11 cellular contexts compared by ENCODE assay signal in genomic region chr3:15800327-15800726, GRCh38. TPM values are rescaled to one million over a fixed set of nuclear protein-coding genes. Genes with fewer than 3 reads are reported as not detected.
DNase-seq lines count a peak whose midpoint lies in the region; ATAC-seq and TF ChIP-seq lines count a peak whose summit lies in the region.
"Had no signal": no experiment of that assay in that cellular context is flagged by ENCODE, and none has a peak within 500 bp of the region (broad histone marks: within the 10 kb centered on the region; RNA-seq: fewer than 3 reads in every experiment).

No MANE protein-coding gene starts in this region.

- H3K79me2 ChIP-seq in hepatocyte: peaks cover 50% of the 10 kb centered on the region

- H3K27ac ChIP-seq in heart left ventricle: peak overlapping the region in 2 of 12 donors; percentile 29 to 33
- peak overlapping the region; percentile 44; the same call in 1 of the 2 replicates for H3K27ac ChIP-seq in WERI-Rb-1
- H3K27ac ChIP-seq in hepatocyte: no peak overlapping the region
- H3K27ac ChIP-seq in uterus: peak overlapping the region; percentile 45 to 95
- H3K27ac ChIP-seq in endodermal cell (ENCODE audit: low read depth, low read length): no peak overlapping the region

- ATAC-seq in heart left ventricle (peak in 3 of 4 donors; percentile 15 to 45 (median 35)), Right ventricle myocardium inferior (no peak)

- H4K20me1 ChIP-seq in hepatocyte (ENCODE audit: insufficient read depth, poor library complexity, severe bottlenecking): no peaks in the 10 kb centered on the region

- H3K9me3 ChIP-seq in heart left ventricle (no peaks in the 10 kb centered on the region), WERI-Rb-1 (ENCODE audit: severe bottlenecking) (no peaks in the 10 kb centered on the region), hepatocyte (ENCODE audit: low read depth) (no peaks in the 10 kb centered on the region), uterus (no peaks in the 10 kb centered on the region), endodermal cell (ENCODE audit: control insufficient read depth, low read length) (no peaks in the 10 kb centered on the region)
- H3K9me3 ChIP-seq: upper lobe of left lung had no signal

- H3K27me3 Mint-ChIP-seq in endodermal cell (ENCODE audit: insufficient read depth): no peaks in the 10 kb centered on the region
- H3K27me3 Mint-ChIP-seq: naive B cell had no signal

- no peaks in the 10 kb centered on the region for H3K36me3 ChIP-seq in heart left ventricle
- H3K36me3 ChIP-seq in WERI-Rb-1: no peaks in the 10 kb centered on the region
- no peaks in the 10 kb centered on the region for H3K36me3 ChIP-seq in hepatocyte (replicated peaks; ENCODE audit: insufficient read depth, low read depth)
- H3K36me3 ChIP-seq in uterus: no peaks in the 10 kb centered on the region
- no peaks in the 10 kb centered on the region for H3K36me3 ChIP-seq in endodermal cell (ENCODE audit: control insufficient read depth, insufficient read depth, low read length)
- H3K36me3 ChIP-seq: upper lobe of left lung had no signal

- no peaks in the 10 kb centered on the region for H3K36me3 Mint-ChIP-seq in endodermal cell (ENCODE audit: low read depth)
- H3K36me3 Mint-ChIP-seq: naive B cell had no signal

- H3K9me2 ChIP-seq in hepatocyte (replicated peaks; ENCODE audit: insufficient read depth): no peaks in the 10 kb centered on the region

- H3K27me3 ChIP-seq in heart left ventricle (no peaks in the 10 kb centered on the region), WERI-Rb-1 (ENCODE audit: insufficient read depth, low read depth, severe bottlenecking) (no peaks in the 10 kb centered on the region), hepatocyte (no peaks in the 10 kb centered on the region), uterus (no peaks in the 10 kb centered on the region), endodermal cell (ENCODE audit: control insufficient read depth, insufficient read depth, low read length, poor library complexity, severe bottlenecking) (no peaks in the 10 kb centered on the region)
- H3K27me3 ChIP-seq: upper lobe of left lung had no signal

- CTCF ChIA-PET in GM10248 (lab: Yijun Ruan, JAX): interaction anchor here (0.9 to 2.1 kb wide), 3 partner anchors 15 to 37 kb away, joined by 3 to 5 read pairs (median 3); no protein-coding TSS in a partner anchor

- H3K4me1 ChIP-seq in heart left ventricle: peaks cover 0 to 69% (median 18%) of the 10 kb centered on the region in 12 donors
- H3K4me1 ChIP-seq in hepatocyte (ENCODE audit: insufficient read depth): peaks cover 15% of the 10 kb centered on the region
- no peaks in the 10 kb centered on the region for H3K4me1 ChIP-seq in uterus
- H3K4me1 ChIP-seq in endodermal cell (ENCODE audit: control insufficient read depth, insufficient read depth, low read length): no peaks in the 10 kb centered on the region

- intact Hi-C loops in heart left ventricle (cut with DNase I) (no loop called here), Right ventricle myocardium inferior (cut with DNase I) (no loop called here), uterus (cut with DNase I; ENCODE audit: low total_unique reads) (no loop called here)

- H3K4me1 Mint-ChIP-seq in endodermal cell: peaks cover 19% of the 10 kb centered on the region

- POLR2A ChIA-PET in GM10248 (lab: Yijun Ruan, JAX): no interaction called here

- H3K4me2 ChIP-seq in hepatocyte: peak overlapping the region; percentile 14

- H3K9ac ChIP-seq in endodermal cell (ENCODE audit: extremely low read depth, low read length, poor library complexity, severe bottlenecking): no peak overlapping the region

- H2AFZ ChIP-seq in hepatocyte: no peak overlapping the region

- H3K27ac Mint-ChIP-seq in endodermal cell: no peak overlapping the region

- no peak overlapping the region for H3K4me3 Mint-ChIP-seq in endodermal cell
- H3K4me3 Mint-ChIP-seq: naive B cell had no signal

- H3K9me3 Mint-ChIP-seq in endodermal cell: no peaks in the 10 kb centered on the region
- H3K9me3 Mint-ChIP-seq: naive B cell had no signal

- no peak for TF ChIP-seq POLR2A in heart left ventricle (IDR thresholded peaks at IDR 0.05)
- no peak for TF ChIP-seq POLR2A in uterus (IDR thresholded peaks at IDR 0.05)

- DNase-seq in heart left ventricle (no peak), Right ventricle myocardium inferior (ENCODE audit: missing footprints) (no peak), WERI-Rb-1 (no peak), hepatocyte (ENCODE audit: low spot score) (no peak), uterus (no peak), endodermal cell (no peak), GM10248 (ENCODE audit: extremely low spot score) (no peak), NCI-H2029 treated with DMSO at 0.1 percent for 48 hours (lab: John Stamatoyannopoulos, UW) (no peak)
- DNase-seq: activated T-cell treated with anti-CD3 and anti-CD28 coated beads, Interleukin-2, amount 50 U/mL, for 48 hours; naive B cell; upper lobe of left lung had no signal

- H3K4me3 ChIP-seq in heart left ventricle (no peak overlapping the region), WERI-Rb-1 (ENCODE audit: low read depth, low read length) (no peak overlapping the region), hepatocyte (no peak overlapping the region), uterus (no peak overlapping the region), endodermal cell (ENCODE audit: low read length) (no peak overlapping the region)
- H3K4me3 ChIP-seq: upper lobe of left lung had no signal

- TF ChIP-seq CTCF in heart left ventricle (IDR thresholded peaks at IDR 0.05) (no peak), WERI-Rb-1 (IDR thresholded peaks at IDR 0.05; ENCODE audit: low read depth, low read length) (no peak), hepatocyte (IDR thresholded peaks at IDR 0.05; ENCODE audit: poor library complexity) (no peak), uterus (IDR thresholded peaks at IDR 0.05) (no peak), endodermal cell (conservative IDR thresholded peaks at IDR 0.05) (no peak), GM10248 (IDR thresholded peaks at IDR 0.05; ENCODE audit: control extremely low read depth, extremely low read depth, low read depth, missing control alignments) (no peak)

RNA-seq across cellular contexts. Expression of gene ANKRD28, which starts 2.5 kb away (rescaled TPM):
- total RNA-seq in heart left ventricle (10 to 100 TPM; 20.9 to 32.1 (median 24.6) TPM), Right ventricle myocardium inferior (23.6 TPM), hepatocyte (34.5 and 40.6 TPM in 2 replicates), uterus (10 to 100 TPM; 20.0 to 86.8 (median 37.6) TPM), endodermal cell (10 to 100 TPM; 33.4 to 37.1 TPM)
- polyA plus RNA-seq in heart left ventricle (10 to 100 TPM in 1 of 2 donors, 1 to 10 TPM in 1; 4.9 to 15.1 TPM), hepatocyte (12.3 and 17.8 TPM in 2 replicates)
- polyA plus RNA-seq in endodermal cell (2013, experiment 1 of 2): 24.5 TPM
- 18.5 TPM for polyA plus RNA-seq in endodermal cell (2013, experiment 2 of 2)

Comparison
In these comparisons a context has a peak if more than half of its experiments do, and no peak if none do; other contexts are left out.
1. H3K27ac ChIP-seq: peak in WERI-Rb-1 (single experiment) and uterus (2 of 2); none in hepatocyte (single experiment) and endodermal cell (single experiment).